13 cellular contexts compared by ENCODE assay signal in the genomic region with DNA sequence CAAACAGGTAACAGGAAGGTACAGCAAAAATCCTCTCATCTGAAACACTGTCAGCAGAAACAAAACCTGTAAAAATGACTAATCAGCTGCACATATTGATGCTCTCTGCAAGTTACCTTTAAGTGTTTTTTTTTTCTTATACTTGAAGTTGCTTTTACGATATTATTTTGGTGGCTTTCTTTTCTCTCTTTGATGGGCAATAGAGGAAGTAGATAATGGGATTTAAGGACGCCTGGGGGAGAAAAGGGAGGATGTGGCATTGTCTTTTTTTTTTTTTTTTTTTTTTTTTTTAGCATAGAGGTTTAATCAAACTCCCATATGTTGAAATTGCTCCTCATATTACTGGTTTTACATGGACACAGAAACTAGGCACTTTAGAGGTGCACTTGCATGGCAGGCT. TPM values are rescaled to one million over a fixed set of nuclear protein-coding genes. Genes with fewer than 3 reads are reported as not detected.
DNase-seq lines count a peak whose midpoint lies in the region; ATAC-seq and TF ChIP-seq lines count a peak whose summit lies in the region.
"Had no signal": no experiment of that assay in that cellular context is flagged by ENCODE, and none has a peak within 500 bp of the region (broad histone marks: within the 10 kb centered on the region; RNA-seq: fewer than 3 reads in every experiment).

No MANE protein-coding gene starts in this region.

- H2AFZ ChIP-seq in MM.1S (ENCODE audit: low read length) = no peak overlapping the region

- POLR2A ChIA-PET in activated CD4-positive, alpha-beta memory T cell treated with anti-CD3 and anti-CD28 coated beads, Interleukin-2, amount 10 ng/mL, durations not matched to agents 7 days and 5 days (lab: Charles Lee) = interaction anchor here (0.6 to 5.4 kb wide), 7 partner anchors 11 to 1167 kb away, joined by 3 to 58 read pairs (median 4); a partner anchor contains a TSS

- no peak for TF ChIP-seq POLR2A in gastrocnemius medialis (IDR thresholded peaks at IDR 0.05)

- H3K9me3 ChIP-seq in MM.1S (replicated peaks; ENCODE audit: insufficient read depth, low read length) = no peaks in the 10 kb centered on the region
- H3K9me3 ChIP-seq in gastrocnemius medialis = no peaks in the 10 kb centered on the region
- H3K9me3 ChIP-seq: heart right ventricle, ovary had no signal

- H3K4me3 Mint-ChIP-seq in activated CD4-positive, alpha-beta T cell treated with anti-CD3 and anti-CD28 coated beads, Interleukin-2, amount 10 ng/mL, durations not matched to agents 24 days and 14 days = peak overlapping the region; percentile 43
- H3K4me3 Mint-ChIP-seq in activated CD4-positive, alpha-beta memory T cell treated with anti-CD3 and anti-CD28 coated beads, Interleukin-2, amount 10 ng/mL, durations not matched to agents 7 days and 5 days = no peak overlapping the region
- peak overlapping the region; percentile 49 for H3K4me3 Mint-ChIP-seq in natural killer cell

- peaks cover 31% of the 10 kb centered on the region for H3K36me3 Mint-ChIP-seq in activated CD4-positive, alpha-beta T cell treated with anti-CD3 and anti-CD28 coated beads, Interleukin-2, amount 10 ng/mL, durations not matched to agents 24 days and 14 days (ENCODE audit: low read depth)
- H3K36me3 Mint-ChIP-seq in activated CD4-positive, alpha-beta memory T cell treated with anti-CD3 and anti-CD28 coated beads, Interleukin-2, amount 10 ng/mL, durations not matched to agents 7 days and 5 days (ENCODE audit: low read depth) = peaks cover 19% of the 10 kb centered on the region
- H3K36me3 Mint-ChIP-seq in natural killer cell = peaks cover 6% of the 10 kb centered on the region

- intact Hi-C loops in activated CD4-positive, alpha-beta T cell treated with anti-CD3 and anti-CD28 coated beads, Interleukin-2, amount 10 ng/mL, durations not matched to agents 24 days and 14 days (cut with micrococcal nuclease) = no loop called here
- intact Hi-C loops in natural killer cell (cut with micrococcal nuclease) (no loop called here), gastrocnemius medialis (cut with DNase I; ENCODE audit: low total_unique reads) (loop anchor here (5.0 kb wide), 1 partner anchor 88 kb away; no protein-coding TSS in a partner anchor)

- H3F3A ChIP-seq in MM.1S (ENCODE audit: insufficient read depth, low read length) = no peaks in the 10 kb centered on the region

- TF ChIP-seq CTCF in natural killer cell (IDR thresholded peaks at IDR 0.05) = no peak
- no peak for TF ChIP-seq CTCF in MM.1S (IDR thresholded peaks at IDR 0.05; ENCODE audit: low read length)
- no peak for TF ChIP-seq CTCF in gastrocnemius medialis (IDR thresholded peaks at IDR 0.05 in 4 of 5, conservative IDR thresholded peaks at IDR 0.05 in 1 of 5)

- no peaks in the 10 kb centered on the region for H3K79me2 ChIP-seq in MM.1S (ENCODE audit: low read length)

- H3K27me3 ChIP-seq in MM.1S (replicated peaks; ENCODE audit: insufficient read depth, low read length) = no peaks in the 10 kb centered on the region
- no peaks in the 10 kb centered on the region for H3K27me3 ChIP-seq in gastrocnemius medialis
- H3K27me3 ChIP-seq: heart right ventricle, ovary had no signal

- H3K4me1 ChIP-seq in MM.1S (ENCODE audit: low read length) = no peaks in the 10 kb centered on the region
- H3K4me1 ChIP-seq in gastrocnemius medialis = no peaks in the 10 kb centered on the region

- peaks cover 63% of the 10 kb centered on the region for H3K4me1 Mint-ChIP-seq in activated CD4-positive, alpha-beta T cell treated with anti-CD3 and anti-CD28 coated beads, Interleukin-2, amount 10 ng/mL, durations not matched to agents 24 days and 14 days
- H3K4me1 Mint-ChIP-seq in activated CD4-positive, alpha-beta memory T cell treated with anti-CD3 and anti-CD28 coated beads, Interleukin-2, amount 10 ng/mL, durations not matched to agents 7 days and 5 days = peaks cover 77% of the 10 kb centered on the region
- H3K4me1 Mint-ChIP-seq in natural killer cell = peaks cover 26 to 34% of the 10 kb centered on the region in 2 donors

- peak overlapping the region; percentile 75 for H3K27ac Mint-ChIP-seq in activated CD4-positive, alpha-beta T cell treated with anti-CD3 and anti-CD28 coated beads, Interleukin-2, amount 10 ng/mL, durations not matched to agents 24 days and 14 days
- H3K27ac Mint-ChIP-seq in activated CD4-positive, alpha-beta memory T cell treated with anti-CD3 and anti-CD28 coated beads, Interleukin-2, amount 10 ng/mL, durations not matched to agents 7 days and 5 days = peak overlapping the region; percentile 84
- H3K27ac Mint-ChIP-seq in natural killer cell = peak overlapping the region; percentile 46 to 69

- H3K9me3 Mint-ChIP-seq in activated CD4-positive, alpha-beta T cell treated with anti-CD3 and anti-CD28 coated beads, Interleukin-2, amount 10 ng/mL, durations not matched to agents 24 days and 14 days = no peaks in the 10 kb centered on the region
- H3K9me3 Mint-ChIP-seq in activated CD4-positive, alpha-beta memory T cell treated with anti-CD3 and anti-CD28 coated beads, Interleukin-2, amount 10 ng/mL, durations not matched to agents 7 days and 5 days = no peaks in the 10 kb centered on the region
- no peaks in the 10 kb centered on the region for H3K9me3 Mint-ChIP-seq in natural killer cell

- in situ Hi-C loops in gastrocnemius medialis (cut with MboI; ENCODE audit: low sequenced_read_pairs in 4 of 4) = loop anchor here in 2 of 4 donors (25.0 kb wide), 1 partner anchor 798 kb away; a partner anchor contains a TSS

- no peak overlapping the region for H3K9ac ChIP-seq in MM.1S (ENCODE audit: low read length)

- no peaks in the 10 kb centered on the region for H3K9me2 ChIP-seq in MM.1S (replicated peaks; ENCODE audit: insufficient read depth, low read length)

- H3K4me3 ChIP-seq in MM.1S (ENCODE audit: low read length) (no peak overlapping the region), gastrocnemius medialis (no peak overlapping the region)
- H3K4me3 ChIP-seq: heart right ventricle, ovary had no signal

- no peak overlapping the region for H3K4me2 ChIP-seq in MM.1S (ENCODE audit: low read depth, low read length)

- ATAC-seq in natural killer cell (no peak), GM18907 (IDR thresholded peaks at IDR 0.05; ENCODE audit: unreplicated experiment) (no peak), gastrocnemius medialis (no peak)
- ATAC-seq: heart right ventricle, left ventricle myocardium superior had no signal

- no peaks in the 10 kb centered on the region for H3K27me3 Mint-ChIP-seq in activated CD4-positive, alpha-beta T cell treated with anti-CD3 and anti-CD28 coated beads, Interleukin-2, amount 10 ng/mL, durations not matched to agents 24 days and 14 days
- H3K27me3 Mint-ChIP-seq in activated CD4-positive, alpha-beta memory T cell treated with anti-CD3 and anti-CD28 coated beads, Interleukin-2, amount 10 ng/mL, durations not matched to agents 7 days and 5 days = no peaks in the 10 kb centered on the region
- H3K27me3 Mint-ChIP-seq in natural killer cell (ENCODE audit: low read depth in 2 of 2) = no peaks in the 10 kb centered on the region

- CTCF ChIA-PET in activated CD4-positive, alpha-beta memory T cell treated with anti-CD3 and anti-CD28 coated beads, Interleukin-2, amount 10 ng/mL, durations not matched to agents 7 days and 5 days (lab: Charles Lee) = interaction anchor here (0.7 to 1.9 kb wide), 7 partner anchors 9 to 853 kb away, joined by 3 to 10 read pairs (median 5); a partner anchor contains a TSS

- H3K27ac ChIP-seq in MM.1S (ENCODE audit: low read length) = no peak overlapping the region
- H3K27ac ChIP-seq in gastrocnemius medialis = no peak overlapping the region
- H3K27ac ChIP-seq: heart right ventricle, ovary had no signal

- H4K20me1 ChIP-seq in MM.1S (ENCODE audit: insufficient read depth, low read length) = no peaks in the 10 kb centered on the region

- H3K36me3 ChIP-seq in MM.1S (replicated peaks; ENCODE audit: insufficient read depth, low read length) (no peaks in the 10 kb centered on the region), gastrocnemius medialis (no peaks in the 10 kb centered on the region)
- H3K36me3 ChIP-seq: ovary had no signal

- no peak for DNase-seq in activated CD4-positive, alpha-beta T cell treated with anti-CD3 and anti-CD28 coated beads, Interleukin-2, amount 10 ng/mL, durations not matched to agents 24 days and 14 days
- DNase-seq in activated CD4-positive, alpha-beta T cell treated with anti-CD3 and anti-CD28 coated beads, Interleukin-2, amount 50 U/mL, for 1 hour = no peak
- peak; percentile 19 to 20 for DNase-seq in Kasumi-1 (lab: John Stamatoyannopoulos, UW)
- DNase-seq in activated CD4-positive, alpha-beta memory T cell treated with anti-CD3 and anti-CD28 coated beads, Interleukin-2, amount 10 ng/mL, durations not matched to agents 7 days and 5 days = no peak
- no peak for DNase-seq in natural killer cell
- DNase-seq in MM.1S = no peak
- DNase-seq in gastrocnemius medialis = no peak
- DNase-seq: DMS79 treated with DMSO at 0.1 percent for 48 hours, heart right ventricle, left ventricle myocardium superior, NCI-H2081, ovary had no signal

RNA-seq across cellular contexts. Expression of a gene that starts 11.4 kb away (rescaled TPM):
- total RNA-seq in activated CD4-positive, alpha-beta T cell treated with anti-CD3 and anti-CD28 coated beads, Interleukin-2, amount 10 ng/mL, durations not matched to agents 24 days and 14 days = 172 and 173 TPM in 2 replicates
- total RNA-seq in activated CD4-positive, alpha-beta memory T cell treated with anti-CD3 and anti-CD28 coated beads, Interleukin-2, amount 10 ng/mL, durations not matched to agents 7 days and 5 days = 100 to 1,000 TPM in 1 of 2 experiments, 10 to 100 TPM in 1; 95.0 to 105 TPM
- 10 to 100 TPM; 31.3 to 49.8 (median 41.2) TPM for total RNA-seq in natural killer cell
- 100 to 1,000 TPM; 249 to 283 (median 262) TPM for total RNA-seq in gastrocnemius medialis

RNA-seq across cellular contexts. Expression of a gene that starts 35.5 kb away (rescaled TPM):
- 38.0 and 45.5 TPM in 2 replicates for total RNA-seq in activated CD4-positive, alpha-beta T cell treated with anti-CD3 and anti-CD28 coated beads, Interleukin-2, amount 10 ng/mL, durations not matched to agents 24 days and 14 days
- total RNA-seq in activated CD4-positive, alpha-beta memory T cell treated with anti-CD3 and anti-CD28 coated beads, Interleukin-2, amount 10 ng/mL, durations not matched to agents 7 days and 5 days = 10 to 100 TPM; 70.0 to 72.2 TPM
- total RNA-seq in natural killer cell (10 to 100 TPM; 74.4 to 93.2 (median 76.3) TPM), gastrocnemius medialis (10 to 100 TPM; 14.3 to 43.8 (median 20.0) TPM)

Comparison
In these comparisons a context has a peak if more than half of its experiments do, and no peak if none do; other contexts are left out.
1. DNase-seq: peak in Kasumi-1 (2 of 2); none in activated CD4-positive, alpha-beta T cell treated with anti-CD3 and anti-CD28 coated beads, Interleukin-2, amount 10 ng/mL, durations not matched to agents 24 days and 14 days (single experiment), activated CD4-positive, alpha-beta T cell treated with anti-CD3 and anti-CD28 coated beads, Interleukin-2, amount 50 U/mL, for 1 hour (single experiment), activated CD4-positive, alpha-beta memory T cell treated with anti-CD3 and anti-CD28 coated beads, Interleukin-2, amount 10 ng/mL, durations not matched to agents 7 days and 5 days (single experiment), natural killer cell (single experiment), MM.1S (single experiment) and gastrocnemius medialis (0 of 2).
2. Peak in every context shown above with its lines, with median percentiles within 50 percentile points of each other: H3K27ac Mint-ChIP-seq.